Comparison of ENCODE assay signal across 14 cellular contexts in genomic region chr18:69787825-69788547, GRCh38.
DNase-seq lines count a peak whose midpoint lies in the region; ATAC-seq, FAIRE-seq and TF ChIP-seq lines count a peak whose summit lies in the region.
"Had no signal": no experiment of that assay in that cellular context is flagged by ENCODE, and none has a peak within 500 bp of the region (broad histone marks: within the 10 kb centered on the region; RNA-seq: fewer than 3 reads in every experiment).

No MANE protein-coding gene starts in this region.

- H3K27me3 ChIP-seq in HepG2 (ENCODE audit: control insufficient read depth in 1 of 2, insufficient read depth in 2 of 2, low read length in 2 of 2) (no peaks in the 10 kb centered on the region), right lobe of liver (no peaks in the 10 kb centered on the region)
- H3K27me3 ChIP-seq: BLaER1, suprapubic skin had no signal

- 72% methylated on average over 4 of the region's 4 CpGs for WGBS in HepG2 (ENCODE audit: low lambda C conversion rate)
- WGBS in right lobe of liver (ENCODE audit: insufficient coverage, low coverage, low lambda C conversion rate, missing lambda C conversion rate) = 53% methylated on average over 4 of the region's 4 CpGs

- TF ChIP-seq POLR2A in HepG2 (IDR thresholded peaks at IDR 0.05; ENCODE audit: insufficient read depth in 1 of 2, low read depth in 2 of 2, low read length in 2 of 2) = no peak
- no peak for TF ChIP-seq POLR2A in right lobe of liver (IDR thresholded peaks at IDR 0.05)

- H4K20me1 ChIP-seq in HepG2 (ENCODE audit: insufficient read depth, low read length) = no peaks in the 10 kb centered on the region
- H4K20me1 ChIP-seq: BLaER1 had no signal

- H3K4me1 ChIP-seq in HepG2 (ENCODE audit: insufficient read depth, low read length) = peaks cover 44% of the 10 kb centered on the region
- H3K4me1 ChIP-seq in right lobe of liver = no peaks in the 10 kb centered on the region
- H3K4me1 ChIP-seq: BLaER1, suprapubic skin had no signal

- no peak for FAIRE-seq in HepG2 (lab: Jason Lieb, UNC)
- FAIRE-seq: RCC 7860 had no signal

- no peaks in the 10 kb centered on the region for H3K36me3 ChIP-seq in HepG2 (replicated peaks in 1 of 2; ENCODE audit: control insufficient read depth in 1 of 2, insufficient read depth in 2 of 2, low read length in 2 of 2)
- H3K36me3 ChIP-seq in right lobe of liver = no peaks in the 10 kb centered on the region
- H3K36me3 ChIP-seq: BLaER1, suprapubic skin had no signal

- H3K9me3 ChIP-seq in HepG2 (ENCODE audit: low read length) (peaks cover 9% of the 10 kb centered on the region), right lobe of liver (no peaks in the 10 kb centered on the region)
- H3K9me3 ChIP-seq: BLaER1, suprapubic skin had no signal

- POLR2A ChIA-PET in HepG2 (lab: Yijun Ruan, JAX) = no interaction called here

- in situ Hi-C loops in HepG2 (cut with HindIII; ENCODE audit: extremely low pct_ligation_motif_present, low pct_unique_long_range_greater_than_20kb) = loop anchor here (5.0 kb wide), 1 partner anchor 36 kb away; no protein-coding TSS in a partner anchor

- H3K4me2 ChIP-seq in HepG2 (ENCODE audit: low read depth, low read length) = no peak overlapping the region
- H3K4me2 ChIP-seq: BLaER1 had no signal

- H3K4me3 ChIP-seq in HepG2 (replicated peaks in 1 of 3; ENCODE audit: insufficient read depth in 1 of 3, low read depth in 2 of 3, low read length in 3 of 3) (no peak overlapping the region), right lobe of liver (no peak overlapping the region), fibroblast of villous mesenchyme (ENCODE audit: low read depth, low read length) (no peak overlapping the region)
- H3K4me3 ChIP-seq: BLaER1, suprapubic skin had no signal

- DNase-seq in HepG2 (ENCODE audit: low spot score) = peak; percentile 67
- DNase-seq in right lobe of liver = no peak
- peak; percentile 5 for DNase-seq in SW480 (ENCODE audit: low spot score)
- peak; percentile 56 for DNase-seq in fibroblast of villous mesenchyme (ENCODE audit: low read depth)
- DNase-seq in activated CD4-positive, alpha-beta T cell treated with anti-CD3 and anti-CD28 coated beads for 1 hour = no peak
- DNase-seq in NOMO-1 (lab: John Stamatoyannopoulos, UW; ENCODE audit: unreplicated experiment in 2 of 2) = no peak
- no peak for DNase-seq in HUDEP-2 (lab: John Stamatoyannopoulos, UW; ENCODE audit: unreplicated experiment in 76 of 76)
- DNase-seq in mucosa of gallbladder (ENCODE audit: low spot score) = no peak
- DNase-seq: activated naive CD8-positive, alpha-beta T cell treated with anti-CD3 and anti-CD28 coated beads for 36 hours; midbrain; NCI-H2081 treated with DMSO at 0.1 percent for 48 hours had no signal

- ATAC-seq in HepG2 (no peak), right lobe of liver (no peak)

- peak overlapping the region; percentile 7; the same call in 1 of the 2 replicates for H3K9ac ChIP-seq in HepG2 (ENCODE audit: insufficient read depth, low read depth, low read length)
- H3K9ac ChIP-seq: BLaER1 had no signal

- intact Hi-C loops in HepG2 (cut with micrococcal nuclease; ENCODE audit: unreplicated experiment) = no loop called here
- intact Hi-C loops in right lobe of liver (cut with DNase I) = no loop called here

- no peak for TF ChIP-seq RAD21 in HepG2 (CRISPR knock-in tag; IDR thresholded peaks at IDR 0.05)

- TF ChIP-seq CTCF in HepG2 (CRISPR knock-in tag; IDR thresholded peaks at IDR 0.05) = no peak
- no peak for TF ChIP-seq CTCF in right lobe of liver (IDR thresholded peaks at IDR 0.05)
- TF ChIP-seq CTCF in fibroblast of villous mesenchyme (IDR thresholded peaks at IDR 0.05; ENCODE audit: insufficient read depth, low read depth, low read length) = no peak

- H3K27ac ChIP-seq in HepG2 (ENCODE audit: extremely low read length, insufficient read depth, low read length) (peak overlapping the region; percentile 47), right lobe of liver (no peak overlapping the region)
- H3K27ac ChIP-seq: BLaER1, suprapubic skin had no signal

- TF ChIP-seq EP300 in HepG2 (IDR thresholded peaks at IDR 0.05; ENCODE audit: low read depth in 2 of 2, low read length in 2 of 2) (peak in 1 of 2 experiments; percentile 63; a peak in 2 of 4 replicates), HepG2 (CRISPR knock-in tag; IDR thresholded peaks at IDR 0.05; ENCODE audit: borderline replicate concordance) (no peak)

- no peak overlapping the region for H2AFZ ChIP-seq in HepG2 (ENCODE audit: low read length)

- CTCF ChIA-PET in HepG2 (lab: Yijun Ruan, JAX; ENCODE audit: low intra/inter-chr PET ratio, low total read pairs) = no interaction called here

- H3K79me2 ChIP-seq in HepG2 (ENCODE audit: insufficient read depth, low read length) = no peaks in the 10 kb centered on the region

- BruUV-seq in HepG2 (replicated peaks; lab: Mats Ljungman, UMichigan) = no TSS peak

TF ChIP-seq in HepG2, 621 proteins besides CTCF, POLR2A, EP300 and RAD21:
- peak; percentile 43; the same call in 1 of the 2 replicates for TF ChIP-seq FOSL1 (CRISPR knock-in tag; IDR thresholded peaks at IDR 0.05; ENCODE audit: borderline replicate concordance)
- TF ChIP-seq ATF1 (CRISPR knock-in tag; IDR thresholded peaks at IDR 0.05) = peak; percentile 23; the same call in 1 of the 2 replicates
- TF ChIP-seq NFYB (CRISPR knock-in tag; IDR thresholded peaks at IDR 0.05) = no peak
- TF ChIP-seq ZNF788 (CRISPR knock-in tag; IDR thresholded peaks at IDR 0.05; ENCODE audit: borderline replicate concordance) = no peak
- TF ChIP-seq SMAD3 (CRISPR knock-in tag; IDR thresholded peaks at IDR 0.05) = no peak
- 0 out of 2 replicates have a peak, but pooled peaks have one; percentile 19 for TF ChIP-seq ELF3 (CRISPR knock-in tag; IDR thresholded peaks at IDR 0.05)
- TF ChIP-seq ARID5B (CRISPR knock-in tag; IDR thresholded peaks at IDR 0.05) = peak; percentile 58; the same call in 1 of the 2 replicates
- peak; percentile 66 for TF ChIP-seq FOSL2 (CRISPR knock-in tag; IDR thresholded peaks at IDR 0.05)
- TF ChIP-seq NFE2L2 (IDR thresholded peaks at IDR 0.05; ENCODE audit: low read length) = peak; percentile 43; the same call in 1 of the 2 replicates
- peak; percentile 29; the same call in 1 of the 2 replicates for TF ChIP-seq NFE2 (CRISPR knock-in tag; IDR thresholded peaks at IDR 0.05)
- peak; percentile 56; the same call in 1 of the 2 replicates for TF ChIP-seq SOX5 (CRISPR knock-in tag; IDR thresholded peaks at IDR 0.05; ENCODE audit: borderline replicate concordance)
- TF ChIP-seq ELF4 (CRISPR knock-in tag; IDR thresholded peaks at IDR 0.05; ENCODE audit: borderline replicate concordance) = 0 out of 2 replicates have a peak, but pooled peaks have one; percentile 25
- TF ChIP-seq SOX13 (IDR thresholded peaks at IDR 0.05) = no peak
- TF ChIP-seq SOX13 (CRISPR knock-in tag; conservative IDR thresholded peaks at IDR 0.05 in 1 of 2, IDR thresholded peaks at IDR 0.05 in 1 of 2) = peak in 1 of 2 experiments; percentile 51; a peak in 1 of 4 replicates
- 0 out of 2 replicates have a peak, but pooled peaks have one; percentile 22 for TF ChIP-seq HMG20A (CRISPR knock-in tag; IDR thresholded peaks at IDR 0.05; ENCODE audit: borderline replicate concordance)
- TF ChIP-seq ZNF891 (CRISPR knock-in tag; IDR thresholded peaks at IDR 0.05) = no peak
- no peak for TF ChIP-seq MNT (IDR thresholded peaks at IDR 0.05)

Comparison
In these comparisons a context has a peak if more than half of its experiments do, and no peak if none do; other contexts are left out.
1. DNase-seq: peak in HepG2 (single experiment), SW480 (single experiment) and fibroblast of villous mesenchyme (single experiment); none in right lobe of liver (0 of 3), activated CD4-positive, alpha-beta T cell treated with anti-CD3 and anti-CD28 coated beads for 1 hour (single experiment), NOMO-1 (0 of 2), HUDEP-2 (0 of 76) and mucosa of gallbladder (single experiment).